8 cellular contexts compared by ENCODE assay signal in the genomic region with DNA sequence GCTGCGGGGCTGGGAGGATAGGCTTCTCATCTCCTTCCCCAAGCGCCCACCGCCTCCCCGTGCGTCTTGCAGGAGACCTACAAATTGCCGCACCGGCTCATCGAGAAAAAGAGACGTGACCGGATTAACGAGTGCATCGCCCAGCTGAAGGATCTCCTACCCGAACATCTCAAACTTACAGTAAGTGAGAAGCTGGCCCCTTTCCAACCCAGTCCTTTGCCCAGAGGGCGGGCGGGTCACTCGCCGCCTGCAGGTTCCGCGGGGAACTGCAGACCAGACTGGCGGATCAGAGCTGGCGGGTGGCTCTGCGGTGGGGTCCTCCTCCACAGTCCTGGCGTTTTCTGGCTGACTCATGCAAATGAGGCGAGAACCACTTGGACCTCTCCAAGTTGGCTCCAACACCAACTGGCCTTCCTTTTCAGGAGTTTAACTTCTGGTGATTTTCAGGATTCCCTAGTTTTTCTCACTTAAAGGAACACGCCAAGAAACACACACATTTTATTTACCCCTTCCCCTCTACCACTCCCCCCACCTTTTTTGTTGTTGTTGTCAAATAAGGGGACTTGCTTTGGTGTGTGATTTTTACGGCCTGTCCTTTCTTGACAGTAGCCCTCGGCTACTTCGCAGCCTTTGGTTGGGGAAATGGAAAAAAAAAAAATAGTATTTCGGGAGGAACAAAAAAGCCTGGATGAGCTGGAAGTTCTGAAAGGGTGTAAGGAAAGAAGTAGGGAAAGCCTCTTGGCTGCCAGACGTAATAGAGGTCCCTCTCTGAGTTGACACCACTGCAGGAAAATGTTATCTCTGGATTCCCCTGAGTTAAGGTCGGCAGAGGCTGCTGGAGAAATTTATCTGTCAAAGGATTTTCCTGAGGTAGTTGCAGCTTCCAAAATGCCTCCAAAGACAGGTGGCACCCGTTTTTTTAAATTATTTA. TPM values are rescaled to one million over a fixed set of nuclear protein-coding genes. Genes with fewer than 3 reads are reported as not detected.
DNase-seq lines count a peak whose midpoint lies in the region; ATAC-seq and TF ChIP-seq lines count a peak whose summit lies in the region.

No MANE protein-coding gene starts in this region.

- H3K9me3 Mint-ChIP-seq in activated naive CD8-positive, alpha-beta T cell (ENCODE audit: low read depth), result no peaks in the 10 kb centered on the region
- H3K9me3 Mint-ChIP-seq in glutamatergic neuron (ENCODE audit: unreplicated experiment) (peaks cover 4% of the 10 kb centered on the region), osteocyte (ENCODE audit: unreplicated experiment) (no peaks in the 10 kb centered on the region)

- no peaks in the 10 kb centered on the region for H3K9me3 ChIP-seq in Karpas-422 (ENCODE audit: low read length)
- no peaks in the 10 kb centered on the region for H3K9me3 ChIP-seq in testis

- H3K79me2 ChIP-seq in Karpas-422 (ENCODE audit: low read length), result no peaks in the 10 kb centered on the region

- intact Hi-C loops in testis (cut with DNase I; ENCODE audit: low total_unique reads), result loop anchor here (10.0 kb wide), 1 partner anchor 256 kb away; no protein-coding TSS in a partner anchor

- DNase-seq in AG09309 (ENCODE audit: low read depth), result peak; percentile 85
- DNase-seq in Karpas-422, result peak; percentile 88
- DNase-seq in SKM-1 (lab: John Stamatoyannopoulos, UW; ENCODE audit: unreplicated experiment), result peak; percentile 75
- DNase-seq in glutamatergic neuron, result peak; percentile 86
- DNase-seq in osteocyte (ENCODE audit: extremely low spot score, unreplicated experiment), result peak; percentile 96
- DNase-seq in testis, result peak; percentile 93

- peak overlapping the region; percentile 98 for H3K4me3 Mint-ChIP-seq in activated naive CD8-positive, alpha-beta T cell
- H3K4me3 Mint-ChIP-seq in glutamatergic neuron (ENCODE audit: unreplicated experiment) (peak overlapping the region; percentile 80), osteocyte (ENCODE audit: unreplicated experiment) (peak overlapping the region; percentile 92)

- H2AFZ ChIP-seq in Karpas-422 (ENCODE audit: low read length), result no peak overlapping the region

- 7 to 10% methylated on average over 19 to 32 of the region's 32 CpGs for WGBS in testis, 2 donors

- no peak overlapping the region for H3K4me2 ChIP-seq in Karpas-422 (ENCODE audit: low read depth, low read length, poor library complexity, severe bottlenecking)

- H3K36me3 ChIP-seq in Karpas-422 (ENCODE audit: insufficient read depth, low read length) (no peaks in the 10 kb centered on the region), testis (ENCODE audit: low read depth, missing control alignments) (no peaks in the 10 kb centered on the region)

- H4K20me1 ChIP-seq in Karpas-422 (ENCODE audit: insufficient read depth, low read depth, low read length), result no peaks in the 10 kb centered on the region

- H3K9ac ChIP-seq in Karpas-422 (ENCODE audit: low read length), result no peak overlapping the region

- ATAC-seq in GM19035 (IDR thresholded peaks at IDR 0.05; ENCODE audit: unreplicated experiment), result peak; percentile 11

- peak overlapping the region; percentile 79 for H3K4me3 ChIP-seq in AG09309 (ENCODE audit: control insufficient read depth, low read depth, low read length)
- no peak overlapping the region for H3K4me3 ChIP-seq in Karpas-422 (ENCODE audit: low read length)
- H3K4me3 ChIP-seq in testis, result peak overlapping the region; percentile 77 to 92

- H3K4me1 Mint-ChIP-seq in activated naive CD8-positive, alpha-beta T cell (ENCODE audit: low read depth), result peaks cover 60% of the 10 kb centered on the region
- H3K4me1 Mint-ChIP-seq in glutamatergic neuron (ENCODE audit: low read depth, unreplicated experiment) (peaks cover 6% of the 10 kb centered on the region), osteocyte (ENCODE audit: unreplicated experiment) (peaks cover 65% of the 10 kb centered on the region)

- no peaks in the 10 kb centered on the region for H3K9me2 ChIP-seq in Karpas-422 (replicated peaks; ENCODE audit: insufficient read depth, low read length)

- H3K4me1 ChIP-seq in Karpas-422 (ENCODE audit: low read length), result peaks cover 12% of the 10 kb centered on the region
- H3K4me1 ChIP-seq in testis, result peaks cover 40% of the 10 kb centered on the region

- no peaks in the 10 kb centered on the region for H3K27me3 Mint-ChIP-seq in activated naive CD8-positive, alpha-beta T cell
- peaks cover 15% of the 10 kb centered on the region for H3K27me3 Mint-ChIP-seq in glutamatergic neuron (ENCODE audit: unreplicated experiment)
- H3K27me3 Mint-ChIP-seq in osteocyte (ENCODE audit: unreplicated experiment), result no peaks in the 10 kb centered on the region

- peak overlapping the region; percentile 95 for H3K27ac Mint-ChIP-seq in activated naive CD8-positive, alpha-beta T cell
- H3K27ac Mint-ChIP-seq in glutamatergic neuron (ENCODE audit: unreplicated experiment), result no peak overlapping the region
- peak overlapping the region; percentile 98 for H3K27ac Mint-ChIP-seq in osteocyte (ENCODE audit: unreplicated experiment)

- peaks cover 16% of the 10 kb centered on the region for H3K36me3 Mint-ChIP-seq in activated naive CD8-positive, alpha-beta T cell
- H3K36me3 Mint-ChIP-seq in glutamatergic neuron (ENCODE audit: unreplicated experiment) (no peaks in the 10 kb centered on the region), osteocyte (ENCODE audit: unreplicated experiment) (peaks cover 29% of the 10 kb centered on the region)

- peak; percentile 96 for TF ChIP-seq CTCF in AG09309 (IDR thresholded peaks at IDR 0.05; ENCODE audit: control insufficient read depth, insufficient read depth, low read depth, low read length, missing control alignments)
- TF ChIP-seq CTCF in glutamatergic neuron (IDR thresholded peaks at IDR 0.05; ENCODE audit: partially characterized antibody, unreplicated experiment), result peak; percentile 96
- TF ChIP-seq CTCF in osteocyte (IDR thresholded peaks at IDR 0.05), result peak; percentile 95
- TF ChIP-seq CTCF in testis (IDR thresholded peaks at IDR 0.05), result peak; percentile 91 to 95 (median 93)

- 0 out of 2 replicates have a peak, but pooled peaks cover 2% of the 10 kb centered on the region for H3K27me3 ChIP-seq in Karpas-422 (ENCODE audit: low read length)
- H3K27me3 ChIP-seq in testis, result no peaks in the 10 kb centered on the region

- no peak for TF ChIP-seq POLR2A in testis (IDR thresholded peaks at IDR 0.05)

- H3K27ac ChIP-seq in Karpas-422 (ENCODE audit: low read length) (no peak overlapping the region), testis (peak overlapping the region; percentile 94 to 97)

RNA-seq across cellular contexts. Expression of gene BHLHE40, which starts 1.3 kb away (rescaled TPM):
- total RNA-seq in Karpas-422 (2014; rRNA removed; shearing (Covaris generic); ENCODE audit: low replicate concordance), result 0.36 and 0.86 TPM in 2 replicates
- total RNA-seq in glutamatergic neuron (ENCODE audit: unreplicated experiment), result 0.22 TPM
- 34.1 TPM in 2 replicates for total RNA-seq in osteocyte
- total RNA-seq in testis, result 10 to 100 TPM; 28.7 to 40.6 TPM
- 26.2 TPM for polyA plus RNA-seq in testis (ENCODE audit: insufficient read depth, low read depth, low replicate concordance)

Comparison
In these comparisons a context has a peak if more than half of its experiments do, and no peak if none do; other contexts are left out.
1. RNA of gene BHLHE40, which starts 1.3 kb away (total RNA-seq): 28.7 to 40.6 TPM in testis and 34.1 TPM in osteocyte; 0.36 to 0.86 TPM in Karpas-422 and 0.22 TPM in glutamatergic neuron (single experiment); every median in the first group is over 10 times any median in the second.
2. Peak in every context shown above with its lines, with median percentiles within 50 percentile points of each other: DNase-seq, CTCF ChIP-seq and H3K4me3 Mint-ChIP-seq.